1 cellular context compared by ENCODE assay signal in the genomic region with DNA sequence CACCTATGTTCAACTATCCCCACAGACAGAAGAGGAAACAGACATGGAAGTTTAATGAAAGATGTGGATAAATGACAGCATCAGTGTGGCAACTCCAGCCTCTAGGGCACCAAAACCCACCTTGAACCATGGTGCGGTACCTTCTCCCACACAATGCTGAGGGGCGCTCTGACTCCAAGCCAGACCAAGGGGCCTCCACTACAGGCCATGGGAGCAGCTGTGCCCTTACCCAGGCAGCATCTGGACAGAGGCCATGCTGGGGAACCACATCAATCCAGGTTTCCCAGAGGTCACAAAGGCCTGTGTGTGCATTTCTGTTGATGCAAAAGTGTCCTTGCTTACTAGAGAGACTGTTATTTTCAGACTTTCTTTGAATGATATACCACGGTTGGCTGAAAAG.
TF ChIP-seq lines count a peak whose summit lies in the region.

No MANE protein-coding gene starts in this region.

TF ChIP-seq in GM23338, 12 proteins besides CTCF, POLR2A, EP300 and RAD21 (continued from another document):
- TF ChIP-seq, protein P1, sequence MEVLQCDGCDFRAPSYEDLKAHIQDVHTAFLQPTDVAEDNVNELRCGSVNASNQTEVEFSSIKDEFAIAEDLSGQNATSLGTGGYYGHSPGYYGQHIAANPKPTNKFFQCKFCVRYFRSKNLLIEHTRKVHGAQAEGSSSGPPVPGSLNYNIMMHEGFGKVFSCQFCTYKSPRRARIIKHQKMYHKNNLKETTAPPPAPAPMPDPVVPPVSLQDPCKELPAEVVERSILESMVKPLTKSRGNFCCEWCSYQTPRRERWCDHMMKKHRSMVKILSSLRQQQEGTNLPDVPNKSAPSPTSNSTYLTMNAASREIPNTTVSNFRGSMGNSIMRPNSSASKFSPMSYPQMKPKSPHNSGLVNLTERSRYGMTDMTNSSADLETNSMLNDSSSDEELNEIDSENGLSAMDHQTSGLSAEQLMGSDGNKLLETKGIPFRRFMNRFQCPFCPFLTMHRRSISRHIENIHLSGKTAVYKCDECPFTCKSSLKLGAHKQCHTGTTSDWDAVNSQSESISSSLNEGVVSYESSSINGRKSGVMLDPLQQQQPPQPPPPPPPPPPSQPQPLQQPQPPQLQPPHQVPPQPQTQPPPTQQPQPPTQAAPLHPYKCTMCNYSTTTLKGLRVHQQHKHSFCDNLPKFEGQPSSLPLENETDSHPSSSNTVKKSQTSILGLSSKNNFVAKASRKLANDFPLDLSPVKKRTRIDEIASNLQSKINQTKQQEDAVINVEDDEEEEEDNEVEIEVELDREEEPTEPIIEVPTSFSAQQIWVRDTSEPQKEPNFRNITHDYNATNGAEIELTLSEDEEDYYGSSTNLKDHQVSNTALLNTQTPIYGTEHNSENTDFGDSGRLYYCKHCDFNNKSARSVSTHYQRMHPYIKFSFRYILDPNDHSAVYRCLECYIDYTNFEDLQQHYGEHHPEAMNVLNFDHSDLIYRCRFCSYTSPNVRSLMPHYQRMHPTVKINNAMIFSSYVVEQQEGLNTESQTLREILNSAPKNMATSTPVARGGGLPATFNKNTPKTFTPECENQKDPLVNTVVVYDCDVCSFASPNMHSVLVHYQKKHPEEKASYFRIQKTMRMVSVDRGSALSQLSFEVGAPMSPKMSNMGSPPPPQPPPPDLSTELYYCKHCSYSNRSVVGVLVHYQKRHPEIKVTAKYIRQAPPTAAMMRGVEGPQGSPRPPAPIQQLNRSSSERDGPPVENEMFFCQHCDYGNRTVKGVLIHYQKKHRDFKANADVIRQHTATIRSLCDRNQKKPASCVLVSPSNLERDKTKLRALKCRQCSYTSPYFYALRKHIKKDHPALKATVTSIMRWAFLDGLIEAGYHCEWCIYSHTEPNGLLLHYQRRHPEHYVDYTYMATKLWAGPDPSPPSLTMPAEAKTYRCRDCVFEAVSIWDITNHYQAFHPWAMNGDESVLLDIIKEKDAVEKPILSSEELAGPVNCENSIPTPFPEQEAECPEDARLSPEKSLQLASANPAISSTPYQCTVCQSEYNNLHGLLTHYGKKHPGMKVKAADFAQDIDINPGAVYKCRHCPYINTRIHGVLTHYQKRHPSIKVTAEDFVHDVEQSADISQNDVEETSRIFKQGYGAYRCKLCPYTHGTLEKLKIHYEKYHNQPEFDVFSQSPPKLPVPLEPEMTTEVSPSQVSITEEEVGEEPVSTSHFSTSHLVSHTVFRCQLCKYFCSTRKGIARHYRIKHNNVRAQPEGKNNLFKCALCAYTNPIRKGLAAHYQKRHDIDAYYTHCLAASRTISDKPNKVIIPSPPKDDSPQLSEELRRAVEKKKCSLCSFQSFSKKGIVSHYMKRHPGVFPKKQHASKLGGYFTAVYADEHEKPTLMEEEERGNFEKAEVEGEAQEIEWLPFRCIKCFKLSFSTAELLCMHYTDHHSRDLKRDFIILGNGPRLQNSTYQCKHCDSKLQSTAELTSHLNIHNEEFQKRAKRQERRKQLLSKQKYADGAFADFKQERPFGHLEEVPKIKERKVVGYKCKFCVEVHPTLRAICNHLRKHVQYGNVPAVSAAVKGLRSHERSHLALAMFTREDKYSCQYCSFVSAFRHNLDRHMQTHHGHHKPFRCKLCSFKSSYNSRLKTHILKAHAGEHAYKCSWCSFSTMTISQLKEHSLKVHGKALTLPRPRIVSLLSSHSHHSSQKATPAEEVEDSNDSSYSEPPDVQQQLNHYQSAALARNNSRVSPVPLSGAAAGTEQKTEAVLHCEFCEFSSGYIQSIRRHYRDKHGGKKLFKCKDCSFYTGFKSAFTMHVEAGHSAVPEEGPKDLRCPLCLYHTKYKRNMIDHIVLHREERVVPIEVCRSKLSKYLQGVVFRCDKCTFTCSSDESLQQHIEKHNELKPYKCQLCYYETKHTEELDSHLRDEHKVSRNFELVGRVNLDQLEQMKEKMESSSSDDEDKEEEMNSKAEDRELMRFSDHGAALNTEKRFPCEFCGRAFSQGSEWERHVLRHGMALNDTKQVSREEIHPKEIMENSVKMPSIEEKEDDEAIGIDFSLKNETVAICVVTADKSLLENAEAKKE (CRISPR knock-in tag; IDR thresholded peaks at IDR 0.05), result no peak
- no peak for TF ChIP-seq ZNF331 (CRISPR knock-in tag; IDR thresholded peaks at IDR 0.05; ENCODE audit: low read depth)
